In genomic region chr4:2365913-2366210, GRCh38 we compare ENCODE assay signal across 16 cellular contexts. TPM values are rescaled to one million over a fixed set of nuclear protein-coding genes. Genes with fewer than 3 reads are reported as not detected.
"Had no signal": no experiment of that assay in that cellular context is flagged by ENCODE, and none has a peak within 500 bp of the region (broad histone marks: within the 10 kb centered on the region; RNA-seq: fewer than 3 reads in every experiment).

No MANE protein-coding gene starts in this region.

- H3K27me3 Mint-ChIP-seq: stimulated activated naive CD8-positive, alpha-beta T cell treated with anti-CD3 and anti-CD28 coated beads, Interleukin-15, Interleukin-2, amounts not matched to agents 100 ng/mL and 50 ng/mL, for 24 hours had no signal

- DNase-seq: activated CD4-positive, alpha-beta T cell treated with anti-CD3 and anti-CD28 coated beads, Interleukin-2, amount 50 U/mL, for 48 hours; activated CD4-positive, CD25-positive, alpha-beta regulatory T cell treated with anti-CD3 and anti-CD28 coated beads, Interleukin-2, amount 50 U/mL, for 72 hours; activated naive CD4-positive, alpha-beta T cell treated with Interleukin-2 at 50 U/mL for 16 hours; foreskin keratinocyte; naive B cell; stimulated activated CD4-positive, alpha-beta T cell treated with anti-CD3 and anti-CD28 coated beads, Interleukin-2, amount 100 ng/mL, for 48 hours; uterus had no signal

- H3K27ac ChIP-seq: body of pancreas, foreskin keratinocyte, SJCRH30, thyroid gland, uterus had no signal

- H3K4me3 ChIP-seq: body of pancreas, SJCRH30, thyroid gland had no signal

- H3K4me1 ChIP-seq: foreskin keratinocyte had no signal

- ATAC-seq: body of pancreas, sciatic nerve had no signal

- H3K9me3 Mint-ChIP-seq: stimulated activated naive CD8-positive, alpha-beta T cell treated with anti-CD3 and anti-CD28 coated beads, Interleukin-15, Interleukin-2, amounts not matched to agents 100 ng/mL and 50 ng/mL, for 24 hours had no signal

- H3K36me3 ChIP-seq: SJCRH30, thyroid gland, uterus had no signal

- H3K9me3 ChIP-seq: body of pancreas, SJCRH30, thyroid gland, uterus had no signal

- H3K27me3 ChIP-seq: body of pancreas, SJCRH30, thyroid gland, uterus had no signal

RNA-seq across cellular contexts. Expression of gene ZFYVE28, which starts 52.6 kb away (rescaled TPM):
- total RNA-seq: SJCRH30 had no signal

RNA-seq across cellular contexts. Expression of gene CFAP99, which starts 52.9 kb away (rescaled TPM):
- total RNA-seq: body of pancreas, dermis microvascular lymphatic vessel endothelial cell, foreskin keratinocyte, kidney epithelial cell, lower leg skin, pulmonary artery endothelial cell, sciatic nerve, SJCRH30 had no signal
- polyA plus RNA-seq: foreskin keratinocyte had no signal
